Comparison of ENCODE assay signal across 8 cellular contexts in the genomic region with DNA sequence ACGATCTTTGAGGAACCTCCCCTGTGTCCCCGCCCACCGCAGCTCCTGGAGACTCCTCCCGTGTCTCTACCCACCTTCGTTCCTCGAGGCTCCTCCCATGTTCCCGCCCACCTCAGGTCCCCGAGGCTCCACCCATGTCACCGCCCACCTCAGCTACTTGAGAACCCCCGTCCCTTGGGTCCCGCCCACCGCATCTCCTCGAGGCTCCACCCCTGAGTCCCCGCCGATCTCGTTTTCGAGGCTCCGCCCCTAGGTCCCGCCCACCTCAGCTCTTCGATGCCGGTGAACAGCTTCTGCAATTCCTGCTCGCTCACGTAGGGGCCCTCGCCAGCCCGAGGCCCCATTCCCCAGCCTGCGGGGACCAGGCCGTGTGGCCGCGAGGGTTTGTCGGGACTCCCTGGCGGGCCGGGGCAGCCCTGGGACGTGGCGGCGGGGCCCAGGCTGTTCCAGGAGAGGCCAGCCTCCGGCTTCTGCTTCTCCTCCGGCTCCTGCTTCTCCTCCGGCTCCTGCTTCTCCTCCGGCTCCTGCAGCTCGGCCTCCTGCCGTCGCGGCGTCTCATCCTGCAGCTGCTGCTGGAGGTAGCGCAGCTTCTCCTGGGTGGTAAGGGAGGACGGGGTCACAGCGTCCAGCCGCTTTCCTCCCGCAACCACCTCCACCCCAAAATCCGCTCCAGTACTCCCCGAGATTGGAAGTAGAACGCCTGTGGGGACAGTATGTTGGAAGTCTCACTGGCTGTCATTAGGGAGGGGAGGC. TPM values are rescaled to one million over a fixed set of nuclear protein-coding genes. Genes with fewer than 3 reads are reported as not detected.
DNase-seq lines count a peak whose midpoint lies in the region; ATAC-seq and TF ChIP-seq lines count a peak whose summit lies in the region.

No MANE protein-coding gene starts in this region.

- H4K20me1 ChIP-seq in OCI-LY7 (ENCODE audit: insufficient read depth, low read length), result no peaks in the 10 kb centered on the region

- no peaks in the 10 kb centered on the region for H3K27me3 ChIP-seq in CD4-positive, CD25-positive, alpha-beta regulatory T cell (ENCODE audit: control insufficient read depth, insufficient read depth, low read length)

- no peak overlapping the region for H3K4me3 ChIP-seq in CD4-positive, CD25-positive, alpha-beta regulatory T cell (ENCODE audit: low read depth, low read length)
- H3K4me3 ChIP-seq in OCI-LY7 (ENCODE audit: low read depth, low read length, poor library complexity, severe bottlenecking), result no peak overlapping the region

- peak; percentile 22 to 57 (median 30) for DNase-seq in CD4-positive, CD25-positive, alpha-beta regulatory T cell
- peak; percentile 91 for DNase-seq in OCI-LY7 (ENCODE audit: low spot score)
- DNase-seq in activated naive CD4-positive, alpha-beta T cell treated with anti-CD3 and anti-CD28 coated beads for 36 hours, result peak; percentile 46
- peak; percentile 90 for DNase-seq in iPS-NIHi7 (ENCODE audit: extremely low spot score)
- DNase-seq in stimulated activated CD8-positive, alpha-beta memory T cell treated with anti-CD3 and anti-CD28 coated beads, Interleukin-4, amount 100 ng/mL, for 24 hours (ENCODE audit: low read depth), result peak; percentile 34
- DNase-seq in DMS79 treated with DMSO at 0.1 percent for 48 hours (lab: John Stamatoyannopoulos, UW), result no peak

- ATAC-seq in CD4-positive, CD25-positive, alpha-beta regulatory T cell (ENCODE audit: low read depth in 2 of 2), result peak in 1 of 2 donors; percentile 39
- ATAC-seq in GM21360 (IDR thresholded peaks at IDR 0.05; ENCODE audit: unreplicated experiment) (no peak), GM21423 (IDR thresholded peaks at IDR 0.05; ENCODE audit: unreplicated experiment) (no peak)

- H3K9me3 ChIP-seq in CD4-positive, CD25-positive, alpha-beta regulatory T cell (ENCODE audit: control insufficient read depth in 2 of 2, low read length in 2 of 2), result no peaks in the 10 kb centered on the region
- H3K9me3 ChIP-seq in OCI-LY7 (ENCODE audit: low read length), result no peaks in the 10 kb centered on the region

- no peak overlapping the region for H3K27ac ChIP-seq in CD4-positive, CD25-positive, alpha-beta regulatory T cell (ENCODE audit: insufficient read depth, low read length, poor library complexity, severe bottlenecking)
- H3K27ac ChIP-seq in OCI-LY7 (ENCODE audit: low read depth, low read length, poor library complexity, severe bottlenecking), result no peak overlapping the region

- no peaks in the 10 kb centered on the region for H3K36me3 Mint-ChIP-seq in CD4-positive, CD25-positive, alpha-beta regulatory T cell
- H3K36me3 Mint-ChIP-seq in activated naive CD4-positive, alpha-beta T cell treated with anti-CD3 and anti-CD28 coated beads for 36 hours (ENCODE audit: low read depth), result no peaks in the 10 kb centered on the region

- H3K36me3 ChIP-seq in CD4-positive, CD25-positive, alpha-beta regulatory T cell (ENCODE audit: control insufficient read depth, insufficient read depth, low read length), result no peaks in the 10 kb centered on the region
- no peaks in the 10 kb centered on the region for H3K36me3 ChIP-seq in OCI-LY7 (ENCODE audit: insufficient read depth, low read length)

- H3K4me1 Mint-ChIP-seq in CD4-positive, CD25-positive, alpha-beta regulatory T cell, result peaks cover 0 to 3% (median 0%) of the 10 kb centered on the region in 4 donors
- no peaks in the 10 kb centered on the region for H3K4me1 Mint-ChIP-seq in activated naive CD4-positive, alpha-beta T cell treated with anti-CD3 and anti-CD28 coated beads for 36 hours (ENCODE audit: low read depth)

- H3K79me2 ChIP-seq in OCI-LY7 (ENCODE audit: insufficient read depth, low read depth, low read length), result no peaks in the 10 kb centered on the region

- CTCF ChIA-PET in OCI-LY7 (lab: Charles Lee; ENCODE audit: unreplicated experiment), result no interaction called here
- CTCF ChIA-PET in activated naive CD4-positive, alpha-beta T cell treated with anti-CD3 and anti-CD28 coated beads for 36 hours (lab: Charles Lee), result no interaction called here

- BruUV-seq in OCI-LY7 (replicated peaks; lab: Mats Ljungman, UMichigan), result no TSS peak

- H3K4me2 ChIP-seq in OCI-LY7 (ENCODE audit: low read length), result no peak overlapping the region

- H3K27ac Mint-ChIP-seq in CD4-positive, CD25-positive, alpha-beta regulatory T cell, result no peak overlapping the region
- no peak overlapping the region for H3K27ac Mint-ChIP-seq in activated naive CD4-positive, alpha-beta T cell treated with anti-CD3 and anti-CD28 coated beads for 36 hours

- TF ChIP-seq CTCF in OCI-LY7 (conservative IDR thresholded peaks at IDR 0.05; ENCODE audit: low read length), result peak; percentile 43

- POLR2A ChIA-PET in OCI-LY7 (lab: Charles Lee), result interaction anchor here (0.6 to 0.8 kb wide), 3 partner anchors 9 to 21 kb away, joined by 3 to 5 read pairs (median 3); a partner anchor contains a TSS

- no peaks in the 10 kb centered on the region for H3K4me1 ChIP-seq in CD4-positive, CD25-positive, alpha-beta regulatory T cell (ENCODE audit: control insufficient read depth, insufficient read depth, low read length, poor library complexity, severe bottlenecking)
- H3K4me1 ChIP-seq in OCI-LY7 (ENCODE audit: insufficient read depth, low read length, poor library complexity, severe bottlenecking), result no peaks in the 10 kb centered on the region

- peaks cover 0 to 2% (median 0%) of the 10 kb centered on the region in 7 donors for H3K9me3 Mint-ChIP-seq in CD4-positive, CD25-positive, alpha-beta regulatory T cell
- no peaks in the 10 kb centered on the region for H3K9me3 Mint-ChIP-seq in activated naive CD4-positive, alpha-beta T cell treated with anti-CD3 and anti-CD28 coated beads for 36 hours

- intact Hi-C loops in OCI-LY7 (cut with micrococcal nuclease; ENCODE audit: unreplicated experiment), result no loop called here
- intact Hi-C loops in activated naive CD4-positive, alpha-beta T cell treated with anti-CD3 and anti-CD28 coated beads for 36 hours (cut with micrococcal nuclease), result no loop called here

- no peaks in the 10 kb centered on the region for H3K9me2 ChIP-seq in OCI-LY7 (ENCODE audit: insufficient read depth, low read length)

- peak overlapping the region in 1 of 4 donors; percentile 29 for H3K4me3 Mint-ChIP-seq in CD4-positive, CD25-positive, alpha-beta regulatory T cell
- H3K4me3 Mint-ChIP-seq in activated naive CD4-positive, alpha-beta T cell treated with anti-CD3 and anti-CD28 coated beads for 36 hours, result no peak overlapping the region

- H2AFZ ChIP-seq in OCI-LY7 (ENCODE audit: low read length), result no peak overlapping the region

- H3K27me3 Mint-ChIP-seq in CD4-positive, CD25-positive, alpha-beta regulatory T cell, result peaks cover 5% of the 10 kb centered on the region
- no peaks in the 10 kb centered on the region for H3K27me3 Mint-ChIP-seq in activated naive CD4-positive, alpha-beta T cell treated with anti-CD3 and anti-CD28 coated beads for 36 hours (ENCODE audit: low read depth)

RNA-seq across cellular contexts. Expression of a gene that starts 16.7 kb away (rescaled TPM):
- not detected for total RNA-seq in CD4-positive, CD25-positive, alpha-beta regulatory T cell
- under 1 TPM; 0.41 to 0.77 (median 0.45) TPM for polyA plus RNA-seq in CD4-positive, CD25-positive, alpha-beta regulatory T cell
- not detected in 2 replicates for total RNA-seq in OCI-LY7 (2014; rRNA removed; shearing (Covaris generic))
- total RNA-seq in OCI-LY7 (2022), result not detected in 2 replicates
- total RNA-seq in activated naive CD4-positive, alpha-beta T cell treated with anti-CD3 and anti-CD28 coated beads for 36 hours, result under 1 TPM; 0.57 to 0.72 TPM

RNA-seq across cellular contexts. Expression of a gene that starts 20.4 kb away (rescaled TPM):
- total RNA-seq in CD4-positive, CD25-positive, alpha-beta regulatory T cell, result 49.5 TPM
- 1 to 10 TPM; 5.2 to 7.4 (median 5.6) TPM for polyA plus RNA-seq in CD4-positive, CD25-positive, alpha-beta regulatory T cell
- 29.7 and 47.4 TPM in 2 replicates for total RNA-seq in OCI-LY7 (2014; rRNA removed; shearing (Covaris generic))
- total RNA-seq in OCI-LY7 (2022), result 46.9 and 50.4 TPM in 2 replicates
- 10 to 100 TPM; 87.7 to 88.3 TPM for total RNA-seq in activated naive CD4-positive, alpha-beta T cell treated with anti-CD3 and anti-CD28 coated beads for 36 hours

RNA-seq across cellular contexts. Expression of a gene that starts 55.5 kb away (rescaled TPM):
- total RNA-seq in CD4-positive, CD25-positive, alpha-beta regulatory T cell, result 0.47 TPM
- under 1 TPM in 3 of 4 donors, not detected in 1; 0.41 to 0.84 (median 0.73) TPM for polyA plus RNA-seq in CD4-positive, CD25-positive, alpha-beta regulatory T cell
- total RNA-seq in OCI-LY7 (2014; rRNA removed; shearing (Covaris generic)), result 0.23 and 0.95 TPM in 2 replicates
- total RNA-seq in OCI-LY7 (2022), result 0.86 and 2.6 TPM in 2 replicates
- total RNA-seq in activated naive CD4-positive, alpha-beta T cell treated with anti-CD3 and anti-CD28 coated beads for 36 hours, result under 1 TPM; 0.32 to 0.48 TPM

RNA-seq across cellular contexts. Expression of a gene that starts 57.0 kb away (rescaled TPM):
- total RNA-seq in CD4-positive, CD25-positive, alpha-beta regulatory T cell, result 1.7 TPM
- polyA plus RNA-seq in CD4-positive, CD25-positive, alpha-beta regulatory T cell, result under 1 TPM in 2 of 4 donors, not detected in 2; 0.10 to 0.34 TPM
- 11.8 and 16.5 TPM in 2 replicates for total RNA-seq in OCI-LY7 (2014; rRNA removed; shearing (Covaris generic))
- 15.3 and 17.9 TPM in 2 replicates for total RNA-seq in OCI-LY7 (2022)
- total RNA-seq in activated naive CD4-positive, alpha-beta T cell treated with anti-CD3 and anti-CD28 coated beads for 36 hours, result 1 to 10 TPM; 1.4 to 1.8 TPM
